In genomic region chr2:73696975-73697374, GRCh38 we compare ENCODE assay signal across 14 cellular contexts. TPM values are rescaled to one million over a fixed set of nuclear protein-coding genes. Genes with fewer than 3 reads are reported as not detected.
"Had no signal": no experiment of that assay in that cellular context is flagged by ENCODE, and none has a peak within 500 bp of the region (broad histone marks: within the 10 kb centered on the region; RNA-seq: fewer than 3 reads in every experiment).

No MANE protein-coding gene starts in this region.

RNA-seq across cellular contexts. Expression of gene NAT8, which starts 54.8 kb away (rescaled TPM):
- total RNA-seq: stomach, subcutaneous adipose tissue, suprapubic skin, temporal lobe, testis, thoracic aorta, thyroid gland, tibial nerve, upper lobe of left lung, upper lobe of right lung, ureter, urinary bladder, vagina had no signal
- polyA plus RNA-seq: stomach, thymus, urinary bladder had no signal
